8 cellular contexts compared by ENCODE assay signal in genomic region chr1:19799233-19799876, GRCh38. TPM values are rescaled to one million over a fixed set of nuclear protein-coding genes. Genes with fewer than 3 reads are reported as not detected.
DNase-seq lines count a peak whose midpoint lies in the region; ATAC-seq and TF ChIP-seq lines count a peak whose summit lies in the region.

No MANE protein-coding gene starts in this region.

- ATAC-seq in GM19397 (IDR thresholded peaks at IDR 0.05; ENCODE audit: unreplicated experiment), result peak; percentile 59

- POLR2A ChIA-PET in BJ (lab: Charles Lee), result no interaction called here

- CTCF ChIA-PET in BJ (lab: Yijun Ruan, JAX), result interaction anchor here (2.1 kb wide), 1 partner anchor 37 kb away, joined by 11 read pairs; no protein-coding TSS in a partner anchor

- H3K27ac Mint-ChIP-seq in IgD-negative memory B cell, result peak overlapping the region; percentile 90 to 95 (median 90)

- H3K9me3 Mint-ChIP-seq in IgD-negative memory B cell, result no peaks in the 10 kb centered on the region

- H3K36me3 ChIP-seq in BJ (ENCODE audit: control insufficient read depth, insufficient read depth, low read length), result no peaks in the 10 kb centered on the region; the same call in 1 of the 2 replicates

- no peaks in the 10 kb centered on the region for H3K27me3 Mint-ChIP-seq in IgD-negative memory B cell

- DNase-seq in BJ (ENCODE audit: low read depth) (no peak), choroid plexus epithelial cell (ENCODE audit: low read depth) (peak; percentile 47), lung microvascular endothelial cell (ENCODE audit: low read depth in 2 of 2) (peak; percentile 32 to 42), SW 1271 (lab: John Stamatoyannopoulos, UW) (no peak)
- DNase-seq in activated CD4-positive, CD25-positive, alpha-beta regulatory T cell treated with anti-CD3 and anti-CD28 coated beads, Interleukin-2, amount 50 U/mL, for 16 hours (ENCODE audit: low read depth, low spot score), result peak; percentile 25
- DNase-seq in stimulated activated CD8-positive, alpha-beta memory T cell treated with anti-CD3 and anti-CD28 coated beads, Interleukin-15, amount 100 ng/mL, for 4 hours (ENCODE audit: low read depth in 2 of 2), result peak; percentile 11 to 27

- no peaks in the 10 kb centered on the region for H3K27me3 ChIP-seq in BJ (ENCODE audit: control insufficient read depth, insufficient read depth, low read length)

- H3K4me3 ChIP-seq in BJ (ENCODE audit: low read depth, low read length) (peak overlapping the region; percentile 54), choroid plexus epithelial cell (ENCODE audit: low read depth, low read length) (peak overlapping the region; percentile 70)

- TF ChIP-seq CTCF in BJ (IDR thresholded peaks at IDR 0.05; ENCODE audit: insufficient read depth, low read depth, low read length) (peak; percentile 54), choroid plexus epithelial cell (conservative IDR thresholded peaks at IDR 0.05; ENCODE audit: low read depth, low read length) (peak; percentile 54)

- peak overlapping the region; percentile 83 to 95 (median 92) for H3K4me3 Mint-ChIP-seq in IgD-negative memory B cell

- peaks cover 6 to 21% (median 18%) of the 10 kb centered on the region in 3 donors for H3K4me1 Mint-ChIP-seq in IgD-negative memory B cell

- H3K36me3 Mint-ChIP-seq in IgD-negative memory B cell, result peaks cover 10% of the 10 kb centered on the region

RNA-seq across cellular contexts. Expression of gene TMCO4, which starts 0.4 kb away (rescaled TPM):
- polyA plus RNA-seq in BJ (2011; rRNA removed), result 15.6 and 22.0 TPM in 2 replicates
- 14.0 and 19.4 TPM in 2 replicates for polyA minus RNA-seq in BJ (2011; rRNA and poly(A)+ RNA removed)
- polyA plus RNA-seq in IgD-negative memory B cell, result 21.7 TPM
- 6.1 and 7.3 TPM in 2 replicates for total RNA-seq in lung microvascular endothelial cell

RNA-seq across cellular contexts. Expression of gene RNF186, which starts 15.7 kb away (rescaled TPM):
- not detected in 2 replicates for polyA plus RNA-seq in BJ (2011; rRNA removed)
- polyA minus RNA-seq in BJ (2011; rRNA and poly(A)+ RNA removed), result not detected in 2 replicates
- not detected for polyA plus RNA-seq in IgD-negative memory B cell
- total RNA-seq in lung microvascular endothelial cell, result not detected in 2 replicates

Comparison
In these comparisons a context has a peak if more than half of its experiments do, and no peak if none do; other contexts are left out.
1. DNase-seq: peak in activated CD4-positive, CD25-positive, alpha-beta regulatory T cell treated with anti-CD3 and anti-CD28 coated beads, Interleukin-2, amount 50 U/mL, for 16 hours (single experiment), choroid plexus epithelial cell (single experiment), lung microvascular endothelial cell (2 of 2) and stimulated activated CD8-positive, alpha-beta memory T cell treated with anti-CD3 and anti-CD28 coated beads, Interleukin-15, amount 100 ng/mL, for 4 hours (2 of 2); none in BJ (single experiment) and SW 1271 (0 of 2).